2 cellular contexts compared by ENCODE assay signal in the genomic region with DNA sequence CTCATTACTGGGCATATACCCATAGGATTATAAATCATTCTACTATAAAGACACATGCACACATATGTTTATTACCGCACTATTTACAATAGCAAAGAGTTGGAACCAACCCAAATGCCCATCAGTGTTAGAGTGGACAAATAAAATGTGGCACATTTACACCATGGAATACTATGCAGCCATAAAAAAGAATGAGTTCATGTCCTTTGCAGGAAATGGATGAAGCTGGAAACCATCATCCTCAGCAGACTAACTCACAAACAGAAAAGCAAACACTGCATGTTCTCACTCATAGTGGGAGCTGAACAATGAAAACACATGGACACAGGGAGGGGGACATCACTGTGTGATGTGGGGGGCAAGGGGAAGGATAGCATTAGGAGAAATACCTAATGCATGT.
TF ChIP-seq lines count a peak whose summit lies in the region.

No MANE protein-coding gene starts in this region.

TF ChIP-seq in HEK293, 187 proteins besides CTCF, POLR2A, EP300 and RAD21:
- TF ChIP-seq ZNF280D (tag by site-specific recombination; IDR thresholded peaks at IDR 0.05) (0 out of 2 replicates have a peak, but pooled peaks have one; percentile 23), ZNF146 (tag by site-specific recombination; IDR thresholded peaks at IDR 0.05) (peak; percentile 76)
TF ChIP-seq in HEK293: peak in this region for 2; not testable (repeated sequence) for 185.

TF ChIP-seq in K562, 482 proteins besides CTCF, POLR2A, EP300 and RAD21:
- TF ChIP-seq ZNF146 (CRISPR knock-in tag; IDR thresholded peaks at IDR 0.05; ENCODE audit: unreplicated experiment) (peak; percentile 93), KDM1A (IDR thresholded peaks at IDR 0.05) (peak in 1 of 2 experiments; percentile 30; a peak in 2 of 4 replicates), BCOR (IDR thresholded peaks at IDR 0.05) (peak; percentile 65)
